In the genomic region with DNA sequence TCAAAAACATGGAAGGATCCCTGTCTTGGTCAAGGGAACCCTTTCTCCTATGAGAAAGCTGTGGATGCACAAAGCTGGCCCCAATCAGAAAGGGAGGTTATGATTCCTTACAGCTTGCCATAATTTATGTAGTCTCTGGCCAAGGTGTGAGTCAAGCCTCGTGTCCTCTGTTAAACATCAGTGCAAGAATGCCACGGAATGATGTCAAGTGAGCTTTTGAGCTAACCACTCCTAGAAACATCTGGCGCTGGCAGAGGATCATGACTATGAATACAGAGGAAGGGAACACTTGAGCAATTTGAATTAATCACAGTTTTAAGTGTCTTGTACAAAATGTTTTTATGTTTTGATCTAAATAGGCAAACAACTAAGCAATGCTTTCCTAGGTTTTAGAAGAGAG, we compare ENCODE assay signal across 12 cellular contexts. TPM values are rescaled to one million over a fixed set of nuclear protein-coding genes. Genes with fewer than 3 reads are reported as not detected.
A peak's percentile ranks its signal among the peaks of the same experiment; 100 is the strongest.
DNase-seq lines count a peak whose midpoint lies in the region; ATAC-seq and TF ChIP-seq lines count a peak whose summit lies in the region.
"Had no signal": no experiment of that assay in that cellular context is flagged by ENCODE, and none has a peak within 500 bp of the region (broad histone marks: within the 10 kb centered on the region; RNA-seq: fewer than 3 reads in every experiment).

No MANE protein-coding gene starts in this region.

- no peaks in the 10 kb centered on the region for H4K20me1 ChIP-seq in osteoblast (ENCODE audit: insufficient read depth, low read length)
- H4K20me1 ChIP-seq in OCI-LY7 (ENCODE audit: insufficient read depth, low read length): no peaks in the 10 kb centered on the region

- no peak overlapping the region for H3K27ac ChIP-seq in osteoblast (ENCODE audit: low read depth, low read length)
- no peak overlapping the region for H3K27ac ChIP-seq in OCI-LY7 (ENCODE audit: low read depth, low read length, poor library complexity, severe bottlenecking)

- DNase-seq in AG09319 (ENCODE audit: extremely low read depth, low read depth) (peak; percentile 68), RKO (ENCODE audit: low spot score) (peak; percentile 24), fibroblast of the aortic adventitia (ENCODE audit: low read depth) (peak; percentile 97), osteoblast (ENCODE audit: insufficient read length, low spot score, missing footprints) (peak; percentile 43), OCI-LY7 (ENCODE audit: low spot score) (no peak), head of caudate nucleus (no peak), cerebellar cortex (ENCODE audit: low spot score) (no peak)
- DNase-seq: CD4-positive, alpha-beta T cell; KG1; NCI-H524 had no signal

- ATAC-seq in HG03097 (IDR thresholded peaks at IDR 0.05; ENCODE audit: low FRiP score, unreplicated experiment): no peak

- no peak overlapping the region for H3K4me2 ChIP-seq in osteoblast (ENCODE audit: insufficient read depth, low read length)
- H3K4me2 ChIP-seq in OCI-LY7 (ENCODE audit: low read length): no peak overlapping the region

- H3K9me3 ChIP-seq in osteoblast (ENCODE audit: low read depth, low read length): no peaks in the 10 kb centered on the region
- H3K9me3 ChIP-seq in OCI-LY7 (ENCODE audit: low read length): no peaks in the 10 kb centered on the region

- peaks cover 2% of the 10 kb centered on the region for H3K27me3 ChIP-seq in osteoblast (ENCODE audit: insufficient read depth, low read length)

- no peaks in the 10 kb centered on the region for H3K36me3 ChIP-seq in osteoblast (ENCODE audit: insufficient read depth, low read length)
- no peaks in the 10 kb centered on the region for H3K36me3 ChIP-seq in OCI-LY7 (ENCODE audit: insufficient read depth, low read length)

- POLR2A ChIA-PET in OCI-LY7 (lab: Charles Lee): no interaction called here

- H2AFZ ChIP-seq in osteoblast (ENCODE audit: low read length): no peak overlapping the region
- no peak overlapping the region for H2AFZ ChIP-seq in OCI-LY7 (ENCODE audit: low read length)

- no peaks in the 10 kb centered on the region for H3K4me1 ChIP-seq in osteoblast (ENCODE audit: insufficient read depth, low read length)
- H3K4me1 ChIP-seq in OCI-LY7 (ENCODE audit: insufficient read depth, low read length, poor library complexity, severe bottlenecking): no peaks in the 10 kb centered on the region

- H3K4me3 ChIP-seq in fibroblast of the aortic adventitia (ENCODE audit: low read depth, low read length): no peak overlapping the region
- H3K4me3 ChIP-seq in osteoblast (ENCODE audit: insufficient read depth, low read length): no peak overlapping the region
- no peak overlapping the region for H3K4me3 ChIP-seq in OCI-LY7 (ENCODE audit: low read depth, low read length, poor library complexity, severe bottlenecking)
- H3K4me3 ChIP-seq: coronary artery had no signal

- no peaks in the 10 kb centered on the region for H3K9me2 ChIP-seq in OCI-LY7 (ENCODE audit: insufficient read depth, low read length)

- no TSS peak for BruUV-seq in OCI-LY7 (replicated peaks; lab: Mats Ljungman, UMichigan)

- CTCF ChIA-PET in OCI-LY7 (lab: Charles Lee; ENCODE audit: unreplicated experiment): no interaction called here

- H3K79me2 ChIP-seq in osteoblast (ENCODE audit: insufficient read depth, low read length) (no peaks in the 10 kb centered on the region), OCI-LY7 (ENCODE audit: insufficient read depth, low read depth, low read length) (no peaks in the 10 kb centered on the region)

- intact Hi-C loops in OCI-LY7 (cut with micrococcal nuclease; ENCODE audit: unreplicated experiment) (no loop called here), head of caudate nucleus (cut with DNase I) (no loop called here)

- TF ChIP-seq CTCF in AG09319 (IDR thresholded peaks at IDR 0.05; ENCODE audit: low read depth, low read length): no peak
- TF ChIP-seq CTCF in fibroblast of the aortic adventitia (IDR thresholded peaks at IDR 0.05; ENCODE audit: insufficient read depth, low read length): no peak
- TF ChIP-seq CTCF in osteoblast (IDR thresholded peaks at IDR 0.05; ENCODE audit: extremely low read depth, low read depth, low read length): no peak
- no peak for TF ChIP-seq CTCF in OCI-LY7 (conservative IDR thresholded peaks at IDR 0.05; ENCODE audit: low read length)

RNA-seq across cellular contexts. Expression of gene RAP2C, which starts 51.5 kb away (rescaled TPM):
- total RNA-seq in fibroblast of the aortic adventitia (ENCODE audit: low replicate concordance): 8.0 and 24.4 TPM in 2 replicates
- total RNA-seq in osteoblast: 24.6 and 27.7 TPM in 2 replicates
- 9.0 and 13.8 TPM in 2 replicates for total RNA-seq in OCI-LY7 (2014; rRNA removed; shearing (Covaris generic))
- 22.1 and 22.6 TPM in 2 replicates for total RNA-seq in OCI-LY7 (2022)

Comparison
In these comparisons a context has a peak if more than half of its experiments do, and no peak if none do; other contexts are left out.
1. DNase-seq: peak in AG09319 (single experiment), RKO (single experiment), fibroblast of the aortic adventitia (single experiment) and osteoblast (single experiment); none in OCI-LY7 (single experiment), head of caudate nucleus (0 of 42) and cerebellar cortex (single experiment).